In genomic region chr2:191649519-191649918, GRCh38 we compare ENCODE assay signal across 1 cellular context.
TF ChIP-seq lines count a peak whose summit lies in the region.

No MANE protein-coding gene starts in this region.

TF ChIP-seq in GM23338, 12 proteins besides CTCF, POLR2A, EP300 and RAD21 (continued from another document):
- TF ChIP-seq, protein P1, sequence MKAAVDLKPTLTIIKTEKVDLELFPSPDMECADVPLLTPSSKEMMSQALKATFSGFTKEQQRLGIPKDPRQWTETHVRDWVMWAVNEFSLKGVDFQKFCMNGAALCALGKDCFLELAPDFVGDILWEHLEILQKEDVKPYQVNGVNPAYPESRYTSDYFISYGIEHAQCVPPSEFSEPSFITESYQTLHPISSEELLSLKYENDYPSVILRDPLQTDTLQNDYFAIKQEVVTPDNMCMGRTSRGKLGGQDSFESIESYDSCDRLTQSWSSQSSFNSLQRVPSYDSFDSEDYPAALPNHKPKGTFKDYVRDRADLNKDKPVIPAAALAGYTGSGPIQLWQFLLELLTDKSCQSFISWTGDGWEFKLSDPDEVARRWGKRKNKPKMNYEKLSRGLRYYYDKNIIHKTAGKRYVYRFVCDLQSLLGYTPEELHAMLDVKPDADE (IDR thresholded peaks at IDR 0.05): no peak
